Comparison of ENCODE assay signal across 9 cellular contexts in genomic region chr15:81323559-81323943, GRCh38. TPM values are rescaled to one million over a fixed set of nuclear protein-coding genes. Genes with fewer than 3 reads are reported as not detected.
DNase-seq lines count a peak whose midpoint lies in the region; ATAC-seq and TF ChIP-seq lines count a peak whose summit lies in the region.
"Had no signal": no experiment of that assay in that cellular context is flagged by ENCODE, and none has a peak within 500 bp of the region (broad histone marks: within the 10 kb centered on the region; RNA-seq: fewer than 3 reads in every experiment).

No MANE protein-coding gene starts in this region.

- H3K4me3 Mint-ChIP-seq in activated CD4-positive, alpha-beta memory T cell treated with anti-CD3 and anti-CD28 coated beads for 36 hours = peak overlapping the region; percentile 100

- TF ChIP-seq CTCF in thoracic aorta (IDR thresholded peaks at IDR 0.05) = no peak

- intact Hi-C loops in activated CD4-positive, alpha-beta memory T cell treated with anti-CD3 and anti-CD28 coated beads for 36 hours (cut with micrococcal nuclease) = no loop called here

- DNase-seq in activated CD4-positive, alpha-beta memory T cell treated with anti-CD3 and anti-CD28 coated beads for 36 hours = no peak
- no peak for DNase-seq in thoracic aorta (ENCODE audit: low spot score)
- no peak for DNase-seq in NCI-H526 treated with DMSO at 0.1 percent for 48 hours (lab: John Stamatoyannopoulos, UW)
- DNase-seq in epidermal melanocyte (ENCODE audit: insufficient read length, low spot score) = no peak

- H3K9me3 ChIP-seq in iPS-20b (ENCODE audit: insufficient read depth, low read depth, low read length) (no peaks in the 10 kb centered on the region), thoracic aorta (no peaks in the 10 kb centered on the region)

- H3K27ac ChIP-seq in iPS-20b (ENCODE audit: low read length) (no peak overlapping the region), thoracic aorta (peak overlapping the region; percentile 33 to 53)

- peaks cover 24% of the 10 kb centered on the region for H3K4me1 Mint-ChIP-seq in activated CD4-positive, alpha-beta memory T cell treated with anti-CD3 and anti-CD28 coated beads for 36 hours (ENCODE audit: low read depth)

- H3K27me3 ChIP-seq in iPS-20b (ENCODE audit: insufficient read depth, low read length) (peaks cover 7% of the 10 kb centered on the region), thoracic aorta (replicated peaks; ENCODE audit: insufficient read depth) (no peaks in the 10 kb centered on the region)

- H3K4me3 ChIP-seq in iPS-20b (ENCODE audit: low read length) (peak overlapping the region; percentile 95), thoracic aorta (peak overlapping the region; percentile 81)

- peak overlapping the region; percentile 55 for H3K27ac Mint-ChIP-seq in activated CD4-positive, alpha-beta memory T cell treated with anti-CD3 and anti-CD28 coated beads for 36 hours

- H3K4me1 ChIP-seq in iPS-20b (ENCODE audit: insufficient read depth, low read length) (no peaks in the 10 kb centered on the region), thoracic aorta (ENCODE audit: control insufficient read depth in 1 of 2, low read depth in 2 of 2) (peaks cover 3 to 24% of the 10 kb centered on the region in 2 donors)

- H3K9ac ChIP-seq in iPS-20b (ENCODE audit: low read depth, low read length) = peak overlapping the region; percentile 80; the same call in 1 of the 2 replicates

- H3K9me3 Mint-ChIP-seq in activated CD4-positive, alpha-beta memory T cell treated with anti-CD3 and anti-CD28 coated beads for 36 hours = no peaks in the 10 kb centered on the region

- ATAC-seq in GM18508 (IDR thresholded peaks at IDR 0.05; ENCODE audit: insufficient read depth, unreplicated experiment) (peak; percentile 3), HG02884 (IDR thresholded peaks at IDR 0.05; ENCODE audit: unreplicated experiment) (peak; percentile 4), thoracic aorta (ENCODE audit: insufficient number of reproducible peaks, low FRiP score, low read depth) (no peak), GM18519 (IDR thresholded peaks at IDR 0.05; ENCODE audit: low FRiP score, unreplicated experiment) (no peak)

- H3K36me3 Mint-ChIP-seq in activated CD4-positive, alpha-beta memory T cell treated with anti-CD3 and anti-CD28 coated beads for 36 hours = peaks cover 8% of the 10 kb centered on the region

- CTCF ChIA-PET in activated CD4-positive, alpha-beta memory T cell treated with anti-CD3 and anti-CD28 coated beads for 36 hours (lab: Charles Lee) = interaction anchor here (1.0 to 2.4 kb wide), 7 partner anchors 12 to 57 kb away, joined by 3 to 12 read pairs (median 4); no protein-coding TSS in a partner anchor

- H3K27me3 Mint-ChIP-seq in activated CD4-positive, alpha-beta memory T cell treated with anti-CD3 and anti-CD28 coated beads for 36 hours = no peaks in the 10 kb centered on the region

- POLR2A ChIA-PET in activated CD4-positive, alpha-beta memory T cell treated with anti-CD3 and anti-CD28 coated beads for 36 hours (lab: Charles Lee) = interaction anchor here (1.0 to 1.9 kb wide), 9 partner anchors 8 to 57 kb away, joined by 3 to 9 read pairs (median 4); no protein-coding TSS in a partner anchor

- H3K36me3 ChIP-seq in iPS-20b (ENCODE audit: insufficient read depth, low read depth, low read length) (peaks cover 8% of the 10 kb centered on the region; the same call in 1 of the 2 replicates), thoracic aorta (no peaks in the 10 kb centered on the region)

RNA-seq across cellular contexts. Expression of gene STARD5, which starts 0.4 kb away (rescaled TPM):
- total RNA-seq in activated CD4-positive, alpha-beta memory T cell treated with anti-CD3 and anti-CD28 coated beads for 36 hours = 1 to 10 TPM; 7.3 to 9.1 TPM
- total RNA-seq in thoracic aorta = 10 to 100 TPM in 1 of 2 donors, 1 to 10 TPM in 1; 7.3 to 14.9 TPM

RNA-seq across cellular contexts. Expression of gene TMC3, which starts 50.5 kb away (rescaled TPM):
- total RNA-seq in activated CD4-positive, alpha-beta memory T cell treated with anti-CD3 and anti-CD28 coated beads for 36 hours = not detected
- under 1 TPM in 1 of 2 donors, not detected in 1; 0.54 TPM for total RNA-seq in thoracic aorta
- total RNA-seq: T-helper 2 cell treated with Interferon-gamma antibody and Interleukin-4, amounts not matched to agents 100 ng/mL and 5 ng/mL, for 36 hours had no signal

Comparison
In these comparisons a context has a peak if more than half of its experiments do, and no peak if none do; other contexts are left out.
1. ATAC-seq: peak in GM18508 (single experiment) and HG02884 (single experiment); none in thoracic aorta (single experiment) and GM18519 (single experiment).